Comparison of ENCODE assay signal across 8 cellular contexts in the genomic region with DNA sequence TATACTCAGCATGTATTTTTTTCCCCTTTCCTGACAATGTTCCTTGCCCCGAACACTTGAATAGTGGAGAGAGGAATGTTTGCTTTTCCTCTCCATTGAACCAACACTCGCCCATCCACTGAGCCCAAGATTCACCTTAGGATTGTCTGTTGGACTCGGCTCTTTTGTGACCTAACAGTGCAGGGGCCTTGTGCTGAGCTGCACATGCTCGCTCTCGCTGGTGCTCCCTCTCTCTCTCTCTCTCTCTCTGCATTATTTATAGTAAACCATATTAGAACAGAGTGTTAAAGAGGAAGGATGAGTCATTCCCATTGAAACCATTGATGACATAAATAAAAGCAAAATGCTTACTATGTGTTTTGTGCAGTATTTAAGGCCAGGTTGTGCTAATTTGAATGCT. TPM values are rescaled to one million over a fixed set of nuclear protein-coding genes. Genes with fewer than 3 reads are reported as not detected.
DNase-seq lines count a peak whose midpoint lies in the region; ATAC-seq and TF ChIP-seq lines count a peak whose summit lies in the region.

No MANE protein-coding gene starts in this region.

- H3K27ac Mint-ChIP-seq in endodermal cell (peak overlapping the region; percentile 80), type B pancreatic cell (no peak overlapping the region)

- H3K9ac ChIP-seq in endodermal cell (ENCODE audit: extremely low read depth, low read length, poor library complexity, severe bottlenecking) (no peak overlapping the region), PC-3 (ENCODE audit: low read length) (no peak overlapping the region)

- 80 to 89% methylated on average over 1 to 5 of the region's 5 CpGs for WGBS in endodermal cell (ENCODE audit: insufficient coverage in 1 of 2, insufficient read length in 1 of 2), 2 experiments

- POLR2A ChIA-PET in RWPE1 (lab: Yijun Ruan, JAX; ENCODE audit: low non-redundant PET), result no interaction called here
- POLR2A ChIA-PET in PC-3 (lab: Charles Lee; ENCODE audit: unreplicated experiment), result no interaction called here

- no peak overlapping the region for H3K4me3 ChIP-seq in endodermal cell (ENCODE audit: low read length)
- no peak overlapping the region for H3K4me3 ChIP-seq in PC-3 (ENCODE audit: low read length)

- H3K9me3 Mint-ChIP-seq in endodermal cell (no peaks in the 10 kb centered on the region), type B pancreatic cell (no peaks in the 10 kb centered on the region)

- TF ChIP-seq CTCF in RWPE1 (conservative IDR thresholded peaks at IDR 0.05; ENCODE audit: low read depth) (no peak), endodermal cell (conservative IDR thresholded peaks at IDR 0.05) (no peak), type B pancreatic cell (conservative IDR thresholded peaks at IDR 0.05) (no peak), PC-3 (conservative IDR thresholded peaks at IDR 0.05; ENCODE audit: low read depth, low read length) (no peak)

- H3K36me3 Mint-ChIP-seq in endodermal cell (ENCODE audit: low read depth) (no peaks in the 10 kb centered on the region), type B pancreatic cell (no peaks in the 10 kb centered on the region)

- intact Hi-C loops in posterior vena cava (cut with DNase I), result no loop called here
- intact Hi-C loops in PC-3 (cut with micrococcal nuclease), result no loop called here

- no peaks in the 10 kb centered on the region for H3K36me3 ChIP-seq in endodermal cell (ENCODE audit: control insufficient read depth, insufficient read depth, low read length)
- H3K36me3 ChIP-seq in PC-3 (ENCODE audit: low read depth, low read length), result no peaks in the 10 kb centered on the region

- H3K4me1 ChIP-seq in endodermal cell (ENCODE audit: control insufficient read depth, insufficient read depth, low read length), result peaks cover 37% of the 10 kb centered on the region
- no peaks in the 10 kb centered on the region for H3K4me1 ChIP-seq in PC-3 (ENCODE audit: insufficient read depth, low read length)

- ATAC-seq in PC-3, result no peak
- ATAC-seq in HG03460 (IDR thresholded peaks at IDR 0.05; ENCODE audit: unreplicated experiment), result no peak

- H3K4me1 Mint-ChIP-seq in endodermal cell (peaks cover 77% of the 10 kb centered on the region), type B pancreatic cell (ENCODE audit: unreplicated experiment) (peaks cover 70% of the 10 kb centered on the region)

- CTCF ChIA-PET in RWPE1 (lab: Yijun Ruan, JAX), result no interaction called here
- CTCF ChIA-PET in PC-3 (lab: Charles Lee), result no interaction called here

- H3K27me3 Mint-ChIP-seq in endodermal cell (ENCODE audit: insufficient read depth) (peaks cover 86% of the 10 kb centered on the region), type B pancreatic cell (peaks cover 80% of the 10 kb centered on the region)

- BruUV-seq in PC-3 (replicated peaks; lab: Mats Ljungman, UMichigan), result no TSS peak

- H3K27me3 ChIP-seq in endodermal cell (ENCODE audit: control insufficient read depth, insufficient read depth, low read length, poor library complexity, severe bottlenecking) (peaks cover 6% of the 10 kb centered on the region), PC-3 (ENCODE audit: low read length) (peaks cover 86% of the 10 kb centered on the region)

- peak; percentile 93 for DNase-seq in DMS53 (lab: John Stamatoyannopoulos, UW)
- DNase-seq in RWPE1 (ENCODE audit: low spot score), result peak; percentile 27
- DNase-seq in endodermal cell, result no peak
- DNase-seq in posterior vena cava (ENCODE audit: low spot score), result peak; percentile 40
- DNase-seq in type B pancreatic cell (ENCODE audit: extremely low spot score, unreplicated experiment), result no peak
- DNase-seq in activated CD4-positive, CD25-positive, alpha-beta regulatory T cell (lab: John Stamatoyannopoulos, UW), result no peak
- DNase-seq in PC-3, result no peak

- no peak overlapping the region for H3K4me2 ChIP-seq in PC-3 (ENCODE audit: low read length)

- no peaks in the 10 kb centered on the region for H3K9me2 ChIP-seq in PC-3 (replicated peaks; ENCODE audit: low read length)

- no peaks in the 10 kb centered on the region for H3F3A ChIP-seq in PC-3 (ENCODE audit: low read length, unreplicated experiment)

- H2AFZ ChIP-seq in PC-3 (ENCODE audit: low read length), result no peak overlapping the region

- H3K9me3 ChIP-seq in endodermal cell (ENCODE audit: control insufficient read depth, low read length), result no peaks in the 10 kb centered on the region
- no peaks in the 10 kb centered on the region for H3K9me3 ChIP-seq in PC-3 (ENCODE audit: low read length)

- H3K27ac ChIP-seq in RWPE1 (peak overlapping the region; percentile 69), endodermal cell (ENCODE audit: low read depth, low read length) (no peak overlapping the region), PC-3 (ENCODE audit: low read length) (no peak overlapping the region)

- no peaks in the 10 kb centered on the region for H3K79me2 ChIP-seq in PC-3 (ENCODE audit: low read length)

- no peaks in the 10 kb centered on the region for H4K20me1 ChIP-seq in PC-3 (ENCODE audit: low read length)

- H3K4me3 Mint-ChIP-seq in endodermal cell, result no peak overlapping the region
- no peak overlapping the region for H3K4me3 Mint-ChIP-seq in type B pancreatic cell

RNA-seq across cellular contexts. Expression of gene ZBTB16, which starts 20.7 kb away (rescaled TPM):
- 1 to 10 TPM; 4.1 to 5.8 TPM for total RNA-seq in endodermal cell
- polyA plus RNA-seq in endodermal cell (2013, experiment 1 of 2), result 16.5 TPM
- polyA plus RNA-seq in endodermal cell (2013, experiment 2 of 2), result 16.8 TPM
- 100 to 1,000 TPM; 188 to 208 TPM for total RNA-seq in posterior vena cava
- 2.6 and 11.9 TPM in 2 replicates for total RNA-seq in type B pancreatic cell (ENCODE audit: low replicate concordance)
- not detected in 2 replicates for total RNA-seq in PC-3 (2014; rRNA removed)

Comparison
In these comparisons a context has a peak if more than half of its experiments do, and no peak if none do; other contexts are left out.
1. DNase-seq: peak in DMS53 (single experiment), RWPE1 (single experiment) and posterior vena cava (single experiment); none in endodermal cell (single experiment), type B pancreatic cell (single experiment), activated CD4-positive, CD25-positive, alpha-beta regulatory T cell (0 of 4) and PC-3 (single experiment).
2. RNA of gene ZBTB16, which starts 20.7 kb away (total RNA-seq): 188 to 208 TPM in posterior vena cava; 2.6 to 11.9 TPM in type B pancreatic cell, 4.1 to 5.8 TPM in endodermal cell and not detected in PC-3; every median in the first group is over 10 times any median in the second.